In the genomic region with DNA sequence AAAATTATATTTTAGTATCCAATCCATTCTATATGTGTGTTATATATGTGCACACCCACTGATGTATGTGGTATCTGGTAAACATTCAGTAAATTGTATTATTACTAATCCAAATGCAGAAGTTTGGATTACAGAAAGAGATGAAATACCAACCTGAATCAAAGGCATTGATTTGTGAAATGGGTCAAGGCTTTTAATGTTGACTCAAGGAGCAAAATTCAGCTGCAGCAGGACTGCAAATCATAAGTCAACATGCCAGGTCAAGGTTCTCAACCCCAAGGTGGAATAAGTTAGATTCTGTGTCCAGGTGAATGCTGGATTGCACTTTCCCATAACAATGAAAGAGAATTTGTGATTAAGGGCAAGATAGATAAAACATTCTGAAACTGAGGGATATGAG, we compare ENCODE assay signal across 9 cellular contexts.
"Had no signal": no experiment of that assay in that cellular context is flagged by ENCODE, and none has a peak within 500 bp of the region (broad histone marks: within the 10 kb centered on the region; RNA-seq: fewer than 3 reads in every experiment).

No MANE protein-coding gene starts in this region.

- H3K27ac ChIP-seq: ascending aorta, brain microvascular endothelial cell, esophagus muscularis mucosa, foreskin keratinocyte, gastrocnemius medialis, heart left ventricle, WERI-Rb-1 had no signal

- H3K4me3 ChIP-seq: ascending aorta, esophagus muscularis mucosa, gastrocnemius medialis, heart left ventricle had no signal

- H3K4me1 ChIP-seq: ascending aorta, esophagus muscularis mucosa, foreskin keratinocyte, gastrocnemius medialis, heart left ventricle had no signal

- H3K36me3 ChIP-seq: ascending aorta, brain microvascular endothelial cell, esophagus muscularis mucosa, gastrocnemius medialis, heart left ventricle, WERI-Rb-1 had no signal

- ATAC-seq: activated T-helper 17 cell treated with anti-CD3 and anti-CD28 coated beads, Interleukin-2, amount 50 U/mL, for 72 hours had no signal

- H3K9me3 ChIP-seq: ascending aorta, esophagus muscularis mucosa, gastrocnemius medialis, heart left ventricle had no signal

- DNase-seq: cortex of kidney had no signal

- H3K27me3 ChIP-seq: ascending aorta, brain microvascular endothelial cell, esophagus muscularis mucosa, foreskin keratinocyte, gastrocnemius medialis had no signal
